Comparison of ENCODE assay signal across 8 cellular contexts in the genomic region with DNA sequence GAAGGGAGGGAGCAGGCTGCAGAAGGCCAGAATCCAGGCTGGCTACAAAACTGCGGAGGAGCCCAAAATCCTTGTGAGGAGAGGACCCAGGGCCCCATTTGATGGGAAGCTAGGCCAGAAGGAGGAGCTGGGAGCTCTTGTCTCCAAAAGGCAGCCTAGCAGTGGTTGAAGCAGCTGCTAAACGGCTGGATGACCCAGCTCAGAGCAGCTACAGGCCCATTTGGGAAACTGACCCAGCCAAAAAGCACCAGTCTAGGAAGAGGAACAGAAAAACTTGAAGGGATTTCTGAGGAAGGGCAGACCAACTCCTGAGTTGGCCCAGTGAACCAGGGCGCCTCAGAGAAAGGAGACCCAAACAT. TPM values are rescaled to one million over a fixed set of nuclear protein-coding genes. Genes with fewer than 3 reads are reported as not detected.
DNase-seq lines count a peak whose midpoint lies in the region; ATAC-seq lines count a peak whose summit lies in the region.

No MANE protein-coding gene starts in this region.

- peak; percentile 40 for DNase-seq in AG20443 (ENCODE audit: low spot score)
- DNase-seq in Karpas-422: no peak
- no peak for DNase-seq in central memory CD8-positive, alpha-beta T cell (ENCODE audit: low spot score in 2 of 2)
- DNase-seq in NCI-H526 treated with DMSO at 0.1 percent for 48 hours (lab: John Stamatoyannopoulos, UW): no peak
- DNase-seq in NCI-H1048 (lab: John Stamatoyannopoulos, UW): no peak
- DNase-seq in Ammon's horn (ENCODE audit: low spot score): no peak
- no peak for DNase-seq in NOMO-1 treated with dmso at 0.1 percent for 144 hours (lab: John Stamatoyannopoulos, UW; ENCODE audit: unreplicated experiment)

- H3K4me1 ChIP-seq in Karpas-422 (ENCODE audit: low read length): peaks cover 38% of the 10 kb centered on the region
- peaks cover 14% of the 10 kb centered on the region for H3K4me1 ChIP-seq in muscle layer of colon (ENCODE audit: insufficient read depth, low read length)

- H3K9me2 ChIP-seq in Karpas-422 (replicated peaks; ENCODE audit: insufficient read depth, low read length): no peaks in the 10 kb centered on the region

- H3K27me3 ChIP-seq in Karpas-422 (ENCODE audit: low read length): no peaks in the 10 kb centered on the region
- H3K27me3 ChIP-seq in muscle layer of colon (ENCODE audit: control insufficient read depth in 1 of 2, insufficient read depth in 2 of 2, low read length in 2 of 2): no peaks in the 10 kb centered on the region

- peaks cover 38% of the 10 kb centered on the region; the same call in 1 of the 2 replicates for H4K20me1 ChIP-seq in Karpas-422 (ENCODE audit: insufficient read depth, low read depth, low read length)

- ATAC-seq in central memory CD8-positive, alpha-beta T cell (replicated peaks; ENCODE audit: extremely low read depth, poor library complexity, severe bottlenecking): no peak

- H3K27me3 Mint-ChIP-seq in central memory CD8-positive, alpha-beta T cell: no peaks in the 10 kb centered on the region

- H3K9me3 ChIP-seq in Karpas-422 (ENCODE audit: low read length): no peaks in the 10 kb centered on the region
- no peaks in the 10 kb centered on the region for H3K9me3 ChIP-seq in muscle layer of colon (ENCODE audit: low read length)

- H3K79me2 ChIP-seq in Karpas-422 (ENCODE audit: low read length): no peaks in the 10 kb centered on the region

- H3K4me1 Mint-ChIP-seq in central memory CD8-positive, alpha-beta T cell: peaks cover 51% of the 10 kb centered on the region

- H3K36me3 ChIP-seq in Karpas-422 (ENCODE audit: insufficient read depth, low read length) (no peaks in the 10 kb centered on the region), muscle layer of colon (ENCODE audit: insufficient read depth, low read length) (peaks cover under 1% of the 10 kb centered on the region)

- H3K9ac ChIP-seq in Karpas-422 (ENCODE audit: low read length): no peak overlapping the region
- no peak overlapping the region for H3K9ac ChIP-seq in muscle layer of colon (ENCODE audit: low read length)

- H3K4me3 Mint-ChIP-seq in central memory CD8-positive, alpha-beta T cell: peak overlapping the region; percentile 81

- H3K4me3 ChIP-seq in Karpas-422 (ENCODE audit: low read length) (no peak overlapping the region), muscle layer of colon (ENCODE audit: low read depth in 1 of 2, low read length in 2 of 2) (no peak overlapping the region)

- no peaks in the 10 kb centered on the region for H3K9me3 Mint-ChIP-seq in central memory CD8-positive, alpha-beta T cell

- H3K27ac ChIP-seq in Karpas-422 (ENCODE audit: low read length): no peak overlapping the region
- peak overlapping the region; percentile 53 for H3K27ac ChIP-seq in muscle layer of colon (ENCODE audit: low read depth, low read length)

- peak overlapping the region; percentile 61 for H3K27ac Mint-ChIP-seq in central memory CD8-positive, alpha-beta T cell (ENCODE audit: low read depth)

- H3K4me2 ChIP-seq in Karpas-422 (ENCODE audit: low read depth, low read length, poor library complexity, severe bottlenecking): peak overlapping the region; percentile 41

- peaks cover 28% of the 10 kb centered on the region for H3K36me3 Mint-ChIP-seq in central memory CD8-positive, alpha-beta T cell (ENCODE audit: insufficient read depth)

- H2AFZ ChIP-seq in Karpas-422 (ENCODE audit: low read length): no peak overlapping the region

RNA-seq across cellular contexts. Expression of a gene that starts 1.1 kb away (rescaled TPM):
- 0.72 TPM in 1 of 2 replicates, not detected in the other for total RNA-seq in Karpas-422 (2014; rRNA removed; shearing (Covaris generic); ENCODE audit: low replicate concordance)

RNA-seq across cellular contexts. Expression of a gene that starts 38.2 kb away (rescaled TPM):
- total RNA-seq in Karpas-422 (2014; rRNA removed; shearing (Covaris generic); ENCODE audit: low replicate concordance): 23.1 and 29.9 TPM in 2 replicates
